In the genomic region with DNA sequence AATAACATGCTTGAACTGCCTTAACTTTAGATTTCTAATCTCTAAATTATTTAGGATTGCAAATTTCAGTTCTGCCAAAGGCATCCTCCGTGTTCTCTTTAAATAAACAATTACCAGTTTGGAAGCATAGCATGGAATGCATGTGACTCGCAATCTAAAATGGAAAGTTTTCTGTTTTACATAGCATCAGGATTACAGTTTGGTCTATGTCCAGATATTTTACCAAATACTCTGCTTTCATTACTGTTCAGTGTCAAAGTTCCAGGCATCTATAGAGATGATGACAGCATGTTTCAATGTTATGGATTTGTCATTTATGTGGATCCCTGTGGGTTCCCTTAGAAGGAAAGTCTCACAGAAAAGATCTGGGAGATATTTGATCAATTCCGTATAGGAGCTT, we compare ENCODE assay signal across 18 cellular contexts. TPM values are rescaled to one million over a fixed set of nuclear protein-coding genes. Genes with fewer than 3 reads are reported as not detected.
DNase-seq lines count a peak whose midpoint lies in the region; ATAC-seq, FAIRE-seq and TF ChIP-seq lines count a peak whose summit lies in the region.
"Had no signal": no experiment of that assay in that cellular context is flagged by ENCODE, and none has a peak within 500 bp of the region (broad histone marks: within the 10 kb centered on the region; RNA-seq: fewer than 3 reads in every experiment).

No MANE protein-coding gene starts in this region.

- POLR2A ChIA-PET in BJ (lab: Charles Lee) (no interaction called here), WTC11 (lab: Charles Lee) (no interaction called here)

- CTCF ChIA-PET in BJ (lab: Yijun Ruan, JAX) (interaction anchor here (1.2 to 1.6 kb wide), 2 partner anchors 108 to 164 kb away, joined by 3 read pairs; no protein-coding TSS in a partner anchor), WTC11 (lab: Charles Lee) (no interaction called here)

- no peak overlapping the region for H3K27ac ChIP-seq in fibroblast of lung (ENCODE audit: insufficient read depth, low read length)
- peak overlapping the region; percentile 55 for H3K27ac ChIP-seq in mesodermal cell (ENCODE audit: low read depth, low read length, severe bottlenecking)
- H3K27ac ChIP-seq: A549 had no signal

- H3K9me3 ChIP-seq in fibroblast of lung (ENCODE audit: control insufficient read depth, insufficient read depth, low read depth, low read length) = no peaks in the 10 kb centered on the region
- H3K9me3 ChIP-seq in mesodermal cell (ENCODE audit: control insufficient read depth, low read length) = no peaks in the 10 kb centered on the region
- H3K9me3 ChIP-seq: A549, HAP-1 had no signal

- H3K79me2 ChIP-seq in fibroblast of lung (ENCODE audit: control insufficient read depth, insufficient read depth, low read length) = no peaks in the 10 kb centered on the region

- DNase-seq in BJ (ENCODE audit: low read depth) = peak; percentile 15
- no peak for DNase-seq in WTC11 (ENCODE audit: low spot score)
- DNase-seq in fibroblast of lung (ENCODE audit: low read depth in 2 of 2) = peak; percentile 25 to 76
- no peak for DNase-seq in GM19239 (ENCODE audit: insufficient read length, low spot score)
- DNase-seq: CD4-positive, alpha-beta memory T cell; KG1; NCI-H1092 treated with DMSO at 0.1 percent for 48 hours; NCI-H1694; NCI-H2107; NCI-H226; PC-3 had no signal

- no peaks in the 10 kb centered on the region for H3K27me3 Mint-ChIP-seq in WTC11 (ENCODE audit: low read depth)

- WGBS in mesodermal cell (ENCODE audit: insufficient coverage in 2 of 2), 2 experiments = 100% methylated on average over 1 of the region's 3 CpGs

- no peak for FAIRE-seq in GM19239 (lab: Jason Lieb, UNC)
- FAIRE-seq: A549 had no signal

- H3K4me1 ChIP-seq in fibroblast of lung (ENCODE audit: control insufficient read depth, extremely low read depth, insufficient read depth, low read length) (peaks cover 14% of the 10 kb centered on the region), mesodermal cell (ENCODE audit: control insufficient read depth, insufficient read depth, low read length, poor library complexity, severe bottlenecking) (peaks cover 51% of the 10 kb centered on the region)
- H3K4me1 ChIP-seq: A549 had no signal

- TF ChIP-seq CTCF in BJ (IDR thresholded peaks at IDR 0.05; ENCODE audit: insufficient read depth, low read depth, low read length) (no peak), WTC11 (IDR thresholded peaks at IDR 0.05) (no peak), fibroblast of lung (conservative IDR thresholded peaks at IDR 0.05 in 1 of 2, IDR thresholded peaks at IDR 0.05 in 1 of 2; ENCODE audit: low read depth in 1 of 2, low read length in 2 of 2) (no peak)

- ATAC-seq in WTC11 = no peak
- no peak for ATAC-seq in HG03045 (IDR thresholded peaks at IDR 0.05; ENCODE audit: unreplicated experiment)
- ATAC-seq in HG02678 (IDR thresholded peaks at IDR 0.05; ENCODE audit: unreplicated experiment) = no peak
- ATAC-seq in HG02798 (IDR thresholded peaks at IDR 0.05; ENCODE audit: poor library complexity, unreplicated experiment) = no peak
- ATAC-seq: A549, PC-3 had no signal

- H3K9ac ChIP-seq in fibroblast of lung (ENCODE audit: insufficient read depth, low read length) = no peak overlapping the region

- H2AFZ ChIP-seq in fibroblast of lung (ENCODE audit: low read length) = no peak overlapping the region

- H3K9me3 Mint-ChIP-seq in WTC11 = peaks cover 4% of the 10 kb centered on the region
- H3K9me3 Mint-ChIP-seq: CD4-positive, alpha-beta memory T cell had no signal

- H4K20me1 ChIP-seq in fibroblast of lung (ENCODE audit: control insufficient read depth, extremely low read depth, insufficient read depth, low read length) = no peaks in the 10 kb centered on the region

- peaks cover 63% of the 10 kb centered on the region for H3K4me1 Mint-ChIP-seq in WTC11
- H3K4me1 Mint-ChIP-seq: B cell; CD4-positive, alpha-beta memory T cell had no signal

- H3K4me3 ChIP-seq in BJ (ENCODE audit: low read depth, low read length) = no peak overlapping the region
- H3K4me3 ChIP-seq in fibroblast of lung (replicated peaks in 1 of 4; ENCODE audit: control extremely low read depth in 1 of 4, insufficient read depth in 1 of 4, low read depth in 3 of 4, low read length in 4 of 4) = no peak overlapping the region
- no peak overlapping the region for H3K4me3 ChIP-seq in mesodermal cell (ENCODE audit: extremely low read depth, insufficient read depth, low read length, poor library complexity, severe bottlenecking)
- H3K4me3 ChIP-seq: A549, HAP-1 had no signal

- H3K27me3 ChIP-seq in BJ (ENCODE audit: control insufficient read depth, insufficient read depth, low read length) (no peaks in the 10 kb centered on the region), fibroblast of lung (ENCODE audit: control insufficient read depth, insufficient read depth, low read length) (no peaks in the 10 kb centered on the region)

- no peak overlapping the region for H3K4me2 ChIP-seq in fibroblast of lung (ENCODE audit: extremely low read depth, insufficient read depth, low read length)
- H3K4me2 ChIP-seq: A549 had no signal

- no peak overlapping the region for H3K4me3 Mint-ChIP-seq in WTC11
- H3K4me3 Mint-ChIP-seq: B cell; CD4-positive, alpha-beta memory T cell had no signal

- peak overlapping the region; percentile 46; the same call in 1 of the 2 replicates for H3K27ac Mint-ChIP-seq in WTC11
- H3K27ac Mint-ChIP-seq: B cell; CD4-positive, alpha-beta memory T cell had no signal

- H3K36me3 ChIP-seq in BJ (ENCODE audit: control insufficient read depth, insufficient read depth, low read length) (no peaks in the 10 kb centered on the region), fibroblast of lung (ENCODE audit: control insufficient read depth, insufficient read depth, low read length) (no peaks in the 10 kb centered on the region), mesodermal cell (ENCODE audit: control insufficient read depth, insufficient read depth, low read length) (peaks cover 30% of the 10 kb centered on the region)
- H3K36me3 ChIP-seq: HAP-1 had no signal

- peaks cover 13% of the 10 kb centered on the region for H3K36me3 Mint-ChIP-seq in WTC11
- H3K36me3 Mint-ChIP-seq: CD4-positive, alpha-beta memory T cell had no signal

TF ChIP-seq in WTC11, 78 proteins besides CTCF, POLR2A, EP300 and RAD21:
- no peak for TF ChIP-seq ZMAT4 (CRISPR knock-in tag; IDR thresholded peaks at IDR 0.05)
- TF ChIP-seq TEAD4 (CRISPR knock-in tag; IDR thresholded peaks at IDR 0.05) = no peak
- TF ChIP-seq, protein P1, sequence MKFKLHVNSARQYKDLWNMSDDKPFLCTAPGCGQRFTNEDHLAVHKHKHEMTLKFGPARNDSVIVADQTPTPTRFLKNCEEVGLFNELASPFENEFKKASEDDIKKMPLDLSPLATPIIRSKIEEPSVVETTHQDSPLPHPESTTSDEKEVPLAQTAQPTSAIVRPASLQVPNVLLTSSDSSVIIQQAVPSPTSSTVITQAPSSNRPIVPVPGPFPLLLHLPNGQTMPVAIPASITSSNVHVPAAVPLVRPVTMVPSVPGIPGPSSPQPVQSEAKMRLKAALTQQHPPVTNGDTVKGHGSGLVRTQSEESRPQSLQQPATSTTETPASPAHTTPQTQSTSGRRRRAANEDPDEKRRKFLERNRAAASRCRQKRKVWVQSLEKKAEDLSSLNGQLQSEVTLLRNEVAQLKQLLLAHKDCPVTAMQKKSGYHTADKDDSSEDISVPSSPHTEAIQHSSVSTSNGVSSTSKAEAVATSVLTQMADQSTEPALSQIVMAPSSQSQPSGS (CRISPR knock-in tag; IDR thresholded peaks at IDR 0.05; ENCODE audit: borderline replicate concordance, low read depth) = no peak
- TF ChIP-seq MAX (CRISPR knock-in tag; IDR thresholded peaks at IDR 0.05) = no peak
- no peak for TF ChIP-seq FOXP4 (CRISPR knock-in tag; IDR thresholded peaks at IDR 0.05)
- TF ChIP-seq GRHL2 (CRISPR knock-in tag; IDR thresholded peaks at IDR 0.05; ENCODE audit: insufficient replicate concordance, severe bottlenecking) = no peak
- no peak for TF ChIP-seq RELA (CRISPR knock-in tag; IDR thresholded peaks at IDR 0.05; ENCODE audit: borderline replicate concordance)
- no peak for TF ChIP-seq FOXJ3 (CRISPR knock-in tag; IDR thresholded peaks at IDR 0.05; ENCODE audit: borderline replicate concordance)
- TF ChIP-seq TP53 (CRISPR knock-in tag; IDR thresholded peaks at IDR 0.05) = no peak
TF ChIP-seq in WTC11: peak in this region for 0.

RNA-seq across cellular contexts. Expression of gene FLT1, which starts 16.8 kb away (rescaled TPM):
- polyA plus RNA-seq in BJ (2011; rRNA removed) = 37.8 and 68.2 TPM in 2 replicates
- 46.0 and 57.1 TPM in 2 replicates for polyA minus RNA-seq in BJ (2011; rRNA and poly(A)+ RNA removed)
- 66.3 to 71.0 TPM (median 66.8 TPM) in 3 replicates for total RNA-seq in WTC11 (2021)
- total RNA-seq in fibroblast of lung = 0.77 and 1.3 TPM in 2 replicates
- 1.6 and 2.5 TPM in 2 replicates for polyA plus RNA-seq in fibroblast of lung
- 1.4 and 2.0 TPM in 2 replicates for polyA plus RNA-seq in fibroblast of lung (2012)
- polyA minus RNA-seq in fibroblast of lung (ENCODE audit: low replicate concordance) = 0.04 and 0.67 TPM in 2 replicates
- 534 TPM for polyA plus RNA-seq in mesodermal cell (2013, experiment 1 of 2)
- polyA plus RNA-seq in mesodermal cell (2013, experiment 2 of 2) = 463 TPM
- polyA plus RNA-seq: A549 had no signal

Comparison
In these comparisons a context has a peak if more than half of its experiments do, and no peak if none do; other contexts are left out.
1. DNase-seq: peak in BJ (single experiment) and fibroblast of lung (2 of 2); none in WTC11 (single experiment) and GM19239 (single experiment).
2. RNA of gene FLT1, which starts 16.8 kb away (total RNA-seq): 66.3 to 71.0 TPM in WTC11; 0.77 to 1.3 TPM in fibroblast of lung; every median in the first group is over 10 times any median in the second.